1 cellular context compared by ENCODE assay signal in the genomic region with DNA sequence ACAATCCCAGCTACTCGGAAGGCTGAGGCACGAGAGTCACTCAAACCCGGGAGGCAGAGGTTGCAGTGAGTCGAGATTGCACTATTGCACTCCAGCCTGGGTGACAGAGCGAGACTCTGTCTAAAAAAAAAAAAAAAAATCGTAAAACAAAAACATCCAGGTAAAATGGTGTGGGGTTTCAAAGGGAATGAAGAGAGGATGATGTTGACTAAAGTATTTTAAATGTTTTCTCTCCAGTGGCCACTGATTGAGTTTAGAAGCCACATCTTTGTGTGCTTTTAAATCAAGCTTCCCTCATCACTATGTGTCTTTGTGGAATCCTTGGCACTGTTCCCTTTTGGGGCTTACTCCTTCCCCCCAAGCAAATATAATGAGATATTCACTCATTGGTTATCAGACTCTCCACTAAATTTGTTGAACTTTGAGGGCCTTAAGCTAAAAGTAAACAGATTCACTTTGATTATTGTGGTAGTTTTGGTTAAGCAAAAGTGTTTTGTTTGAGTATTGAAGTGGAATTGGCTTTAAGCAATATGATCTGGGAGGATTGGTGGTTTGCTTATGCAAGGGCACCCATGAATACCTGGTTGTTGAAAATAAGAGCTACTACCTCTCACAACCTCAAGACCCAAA.
TF ChIP-seq lines count a peak whose summit lies in the region.

No MANE protein-coding gene starts in this region.

TF ChIP-seq in HepG2, 621 proteins besides CTCF, POLR2A, EP300 and RAD21 (continued from another document and continues in another):
- TF ChIP-seq, protein P1, sequence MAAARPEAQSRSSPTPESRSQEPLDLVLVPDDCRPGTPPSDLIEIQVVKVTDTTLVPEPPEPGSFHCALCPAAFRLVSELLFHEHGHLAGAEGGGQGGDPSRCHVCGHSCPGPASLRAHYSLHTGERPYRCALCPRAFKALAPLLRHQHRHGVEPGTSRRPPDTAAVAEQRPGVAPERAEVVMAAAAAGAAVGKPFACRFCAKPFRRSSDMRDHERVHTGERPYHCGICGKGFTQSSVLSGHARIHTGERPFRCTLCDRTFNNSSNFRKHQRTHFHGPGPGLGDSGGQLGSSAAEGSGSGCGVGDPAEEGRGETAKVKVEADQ (CRISPR knock-in tag; IDR thresholded peaks at IDR 0.05; ENCODE audit: borderline replicate concordance), result no peak
- TF ChIP-seq ARNTL (CRISPR knock-in tag; IDR thresholded peaks at IDR 0.05) (no peak), HMG20B (CRISPR knock-in tag; conservative IDR thresholded peaks at IDR 0.05) (peak; percentile 79; the same call in 1 of the 2 replicates), TRIM22 (IDR thresholded peaks at IDR 0.05) (no peak), FOXC1 (CRISPR knock-in tag; IDR thresholded peaks at IDR 0.05; ENCODE audit: borderline replicate concordance) (no peak), ZBTB7B (CRISPR knock-in tag; IDR thresholded peaks at IDR 0.05) (no peak), ATM (IDR thresholded peaks at IDR 0.05; ENCODE audit: borderline replicate concordance) (no peak), ZNF850 (CRISPR knock-in tag; conservative IDR thresholded peaks at IDR 0.05) (no peak), NBN (conservative IDR thresholded peaks at IDR 0.05) (no peak), PAX8 (CRISPR knock-in tag; IDR thresholded peaks at IDR 0.05; ENCODE audit: borderline replicate concordance) (no peak), ZFP82 (CRISPR knock-in tag; IDR thresholded peaks at IDR 0.05; ENCODE audit: borderline replicate concordance) (no peak), SRY (CRISPR knock-in tag; IDR thresholded peaks at IDR 0.05) (no peak), RORA (CRISPR knock-in tag; IDR thresholded peaks at IDR 0.05) (no peak), ZNF546 (CRISPR knock-in tag; conservative IDR thresholded peaks at IDR 0.05) (no peak), ZNF773 (CRISPR knock-in tag; IDR thresholded peaks at IDR 0.05; ENCODE audit: borderline replicate concordance) (no peak), SMYD3 (CRISPR knock-in tag; IDR thresholded peaks at IDR 0.05) (0 out of 2 replicates have a peak, but pooled peaks have one; percentile 32), EEA1 (CRISPR knock-in tag; IDR thresholded peaks at IDR 0.05; ENCODE audit: borderline replicate concordance) (no peak), NAIF1 (CRISPR knock-in tag; IDR thresholded peaks at IDR 0.05; ENCODE audit: borderline replicate concordance) (no peak), AKNA (CRISPR knock-in tag; IDR thresholded peaks at IDR 0.05; ENCODE audit: borderline replicate concordance) (no peak), MYPOP (CRISPR knock-in tag; IDR thresholded peaks at IDR 0.05) (no peak), ZNF3 (CRISPR knock-in tag; IDR thresholded peaks at IDR 0.05) (no peak), ZNF441 (CRISPR knock-in tag; IDR thresholded peaks at IDR 0.05; ENCODE audit: borderline replicate concordance) (no peak), ZNF230 (CRISPR knock-in tag; IDR thresholded peaks at IDR 0.05) (no peak)
- TF ChIP-seq, protein P2, sequence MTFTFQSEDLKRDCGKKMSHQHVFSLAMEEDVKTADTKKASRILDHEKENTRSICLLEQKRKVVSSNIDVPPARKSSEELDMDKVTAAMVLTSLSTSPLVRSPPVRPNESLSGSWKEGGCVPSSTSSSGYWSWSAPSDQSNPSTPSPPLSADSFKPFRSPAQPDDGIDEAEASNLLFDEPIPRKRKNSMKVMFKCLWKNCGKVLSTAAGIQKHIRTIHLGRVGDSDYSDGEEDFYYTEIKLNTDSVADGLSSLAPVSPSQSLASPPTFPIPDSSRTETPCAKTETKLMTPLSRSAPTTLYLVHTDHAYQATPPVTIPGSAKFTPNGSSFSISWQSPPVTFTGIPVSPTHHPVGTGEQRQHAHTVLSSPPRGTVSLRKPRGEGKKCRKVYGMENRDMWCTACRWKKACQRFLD (CRISPR knock-in tag; IDR thresholded peaks at IDR 0.05; ENCODE audit: borderline replicate concordance), result no peak
- TF ChIP-seq, protein P3, sequence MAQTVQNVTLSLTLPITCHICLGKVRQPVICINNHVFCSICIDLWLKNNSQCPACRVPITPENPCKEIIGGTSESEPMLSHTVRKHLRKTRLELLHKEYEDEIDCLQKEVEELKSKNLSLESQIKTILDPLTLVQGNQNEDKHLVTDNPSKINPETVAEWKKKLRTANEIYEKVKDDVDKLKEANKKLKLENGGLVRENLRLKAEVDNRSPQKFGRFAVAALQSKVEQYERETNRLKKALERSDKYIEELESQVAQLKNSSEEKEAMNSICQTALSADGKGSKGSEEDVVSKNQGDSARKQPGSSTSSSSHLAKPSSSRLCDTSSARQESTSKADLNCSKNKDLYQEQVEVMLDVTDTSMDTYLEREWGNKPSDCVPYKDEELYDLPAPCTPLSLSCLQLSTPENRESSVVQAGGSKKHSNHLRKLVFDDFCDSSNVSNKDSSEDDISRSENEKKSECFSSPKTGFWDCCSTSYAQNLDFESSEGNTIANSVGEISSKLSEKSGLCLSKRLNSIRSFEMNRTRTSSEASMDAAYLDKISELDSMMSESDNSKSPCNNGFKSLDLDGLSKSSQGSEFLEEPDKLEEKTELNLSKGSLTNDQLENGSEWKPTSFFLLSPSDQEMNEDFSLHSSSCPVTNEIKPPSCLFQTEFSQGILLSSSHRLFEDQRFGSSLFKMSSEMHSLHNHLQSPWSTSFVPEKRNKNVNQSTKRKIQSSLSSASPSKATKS (CRISPR knock-in tag; IDR thresholded peaks at IDR 0.05), result no peak
- TF ChIP-seq, protein P4, sequence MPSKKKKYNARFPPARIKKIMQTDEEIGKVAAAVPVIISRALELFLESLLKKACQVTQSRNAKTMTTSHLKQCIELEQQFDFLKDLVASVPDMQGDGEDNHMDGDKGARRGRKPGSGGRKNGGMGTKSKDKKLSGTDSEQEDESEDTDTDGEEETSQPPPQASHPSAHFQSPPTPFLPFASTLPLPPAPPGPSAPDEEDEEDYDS (CRISPR knock-in tag; IDR thresholded peaks at IDR 0.05), result no peak
- TF ChIP-seq, protein P5, sequence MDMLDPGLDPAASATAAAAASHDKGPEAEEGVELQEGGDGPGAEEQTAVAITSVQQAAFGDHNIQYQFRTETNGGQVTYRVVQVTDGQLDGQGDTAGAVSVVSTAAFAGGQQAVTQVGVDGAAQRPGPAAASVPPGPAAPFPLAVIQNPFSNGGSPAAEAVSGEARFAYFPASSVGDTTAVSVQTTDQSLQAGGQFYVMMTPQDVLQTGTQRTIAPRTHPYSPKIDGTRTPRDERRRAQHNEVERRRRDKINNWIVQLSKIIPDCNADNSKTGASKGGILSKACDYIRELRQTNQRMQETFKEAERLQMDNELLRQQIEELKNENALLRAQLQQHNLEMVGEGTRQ (IDR thresholded peaks at IDR 0.05; ENCODE audit: low read depth, low read length), result no peak
- TF ChIP-seq, protein P5 (CRISPR knock-in tag; IDR thresholded peaks at IDR 0.05; ENCODE audit: borderline replicate concordance), result no peak
- TF ChIP-seq, protein P6, sequence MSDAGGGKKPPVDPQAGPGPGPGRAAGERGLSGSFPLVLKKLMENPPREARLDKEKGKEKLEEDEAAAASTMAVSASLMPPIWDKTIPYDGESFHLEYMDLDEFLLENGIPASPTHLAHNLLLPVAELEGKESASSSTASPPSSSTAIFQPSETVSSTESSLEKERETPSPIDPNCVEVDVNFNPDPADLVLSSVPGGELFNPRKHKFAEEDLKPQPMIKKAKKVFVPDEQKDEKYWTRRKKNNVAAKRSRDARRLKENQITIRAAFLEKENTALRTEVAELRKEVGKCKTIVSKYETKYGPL (CRISPR knock-in tag; IDR thresholded peaks at IDR 0.05), result no peak
- TF ChIP-seq, protein P7, sequence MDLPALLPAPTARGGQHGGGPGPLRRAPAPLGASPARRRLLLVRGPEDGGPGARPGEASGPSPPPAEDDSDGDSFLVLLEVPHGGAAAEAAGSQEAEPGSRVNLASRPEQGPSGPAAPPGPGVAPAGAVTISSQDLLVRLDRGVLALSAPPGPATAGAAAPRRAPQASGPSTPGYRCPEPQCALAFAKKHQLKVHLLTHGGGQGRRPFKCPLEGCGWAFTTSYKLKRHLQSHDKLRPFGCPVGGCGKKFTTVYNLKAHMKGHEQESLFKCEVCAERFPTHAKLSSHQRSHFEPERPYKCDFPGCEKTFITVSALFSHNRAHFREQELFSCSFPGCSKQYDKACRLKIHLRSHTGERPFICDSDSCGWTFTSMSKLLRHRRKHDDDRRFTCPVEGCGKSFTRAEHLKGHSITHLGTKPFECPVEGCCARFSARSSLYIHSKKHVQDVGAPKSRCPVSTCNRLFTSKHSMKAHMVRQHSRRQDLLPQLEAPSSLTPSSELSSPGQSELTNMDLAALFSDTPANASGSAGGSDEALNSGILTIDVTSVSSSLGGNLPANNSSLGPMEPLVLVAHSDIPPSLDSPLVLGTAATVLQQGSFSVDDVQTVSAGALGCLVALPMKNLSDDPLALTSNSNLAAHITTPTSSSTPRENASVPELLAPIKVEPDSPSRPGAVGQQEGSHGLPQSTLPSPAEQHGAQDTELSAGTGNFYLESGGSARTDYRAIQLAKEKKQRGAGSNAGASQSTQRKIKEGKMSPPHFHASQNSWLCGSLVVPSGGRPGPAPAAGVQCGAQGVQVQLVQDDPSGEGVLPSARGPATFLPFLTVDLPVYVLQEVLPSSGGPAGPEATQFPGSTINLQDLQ (CRISPR knock-in tag; IDR thresholded peaks at IDR 0.05), result no peak
- TF ChIP-seq, protein P8, sequence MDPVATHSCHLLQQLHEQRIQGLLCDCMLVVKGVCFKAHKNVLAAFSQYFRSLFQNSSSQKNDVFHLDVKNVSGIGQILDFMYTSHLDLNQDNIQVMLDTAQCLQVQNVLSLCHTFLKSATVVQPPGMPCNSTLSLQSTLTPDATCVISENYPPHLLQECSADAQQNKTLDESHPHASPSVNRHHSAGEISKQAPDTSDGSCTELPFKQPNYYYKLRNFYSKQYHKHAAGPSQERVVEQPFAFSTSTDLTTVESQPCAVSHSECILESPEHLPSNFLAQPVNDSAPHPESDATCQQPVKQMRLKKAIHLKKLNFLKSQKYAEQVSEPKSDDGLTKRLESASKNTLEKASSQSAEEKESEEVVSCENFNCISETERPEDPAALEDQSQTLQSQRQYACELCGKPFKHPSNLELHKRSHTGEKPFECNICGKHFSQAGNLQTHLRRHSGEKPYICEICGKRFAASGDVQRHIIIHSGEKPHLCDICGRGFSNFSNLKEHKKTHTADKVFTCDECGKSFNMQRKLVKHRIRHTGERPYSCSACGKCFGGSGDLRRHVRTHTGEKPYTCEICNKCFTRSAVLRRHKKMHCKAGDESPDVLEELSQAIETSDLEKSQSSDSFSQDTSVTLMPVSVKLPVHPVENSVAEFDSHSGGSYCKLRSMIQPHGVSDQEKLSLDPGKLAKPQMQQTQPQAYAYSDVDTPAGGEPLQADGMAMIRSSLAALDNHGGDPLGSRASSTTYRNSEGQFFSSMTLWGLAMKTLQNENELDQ (CRISPR knock-in tag; IDR thresholded peaks at IDR 0.05; ENCODE audit: borderline replicate concordance), result no peak
